ENCODE assay signal across 9 cellular contexts in the genomic region with DNA sequence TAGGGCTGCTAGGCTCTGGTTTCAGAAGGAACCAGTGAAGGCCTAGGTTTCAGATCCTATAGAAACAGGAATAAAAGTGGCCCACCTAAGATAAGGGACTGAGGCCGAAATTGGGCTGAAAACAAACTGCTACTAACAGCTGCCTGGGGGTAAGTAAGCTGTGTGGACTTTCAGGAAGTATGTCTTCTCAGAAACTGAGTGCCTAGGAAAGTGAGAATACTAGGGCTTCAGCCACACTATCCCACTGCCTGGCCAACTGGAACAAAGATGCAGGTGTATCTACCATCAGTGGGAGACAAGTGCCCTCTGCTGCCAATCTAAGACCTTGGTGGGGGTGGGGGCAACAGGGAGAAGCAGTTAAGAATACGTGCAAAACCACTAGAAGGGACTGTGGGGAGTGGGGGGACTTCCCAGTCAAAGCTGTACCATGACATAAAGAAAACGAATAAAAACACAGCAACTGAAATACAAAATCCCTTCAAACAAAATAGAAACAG.
DNase-seq lines count a peak whose midpoint lies in the region; ATAC-seq and TF ChIP-seq lines count a peak whose summit lies in the region.
"Had no signal": no experiment of that assay in that cellular context is flagged by ENCODE, and none has a peak within 500 bp of the region (broad histone marks: within the 10 kb centered on the region; RNA-seq: fewer than 3 reads in every experiment).

No MANE protein-coding gene starts in this region.

- peaks cover 2% of the 10 kb centered on the region for H3K27me3 Mint-ChIP-seq in activated T-helper 1 cell treated with anti-CD3 and anti-CD28 coated beads, Interleukin-12 subunit alpha, Interleukin-12 subunit beta, Interleukin-2, Interleukin-4 antibody, amounts not matched to agents 30 ng/mL and 10 ng/mL and 1 ng/mL, durations not matched to agents 14 hours and 24 hours and 36 hours (ENCODE audit: insufficient read depth)

- H3K4me3 Mint-ChIP-seq in activated T-helper 1 cell treated with anti-CD3 and anti-CD28 coated beads, Interleukin-12 subunit alpha, Interleukin-12 subunit beta, Interleukin-2, Interleukin-4 antibody, amounts not matched to agents 30 ng/mL and 10 ng/mL and 1 ng/mL, durations not matched to agents 14 hours and 24 hours and 36 hours = peak overlapping the region; percentile 50

- H3K27ac Mint-ChIP-seq in activated T-helper 1 cell treated with anti-CD3 and anti-CD28 coated beads, Interleukin-12 subunit alpha, Interleukin-12 subunit beta, Interleukin-2, Interleukin-4 antibody, amounts not matched to agents 30 ng/mL and 10 ng/mL and 1 ng/mL, durations not matched to agents 14 hours and 24 hours and 36 hours = peak overlapping the region; percentile 77

- DNase-seq in activated T-helper 1 cell treated with anti-CD3 and anti-CD28 coated beads, Interleukin-12 subunit alpha, Interleukin-12 subunit beta, Interleukin-2, Interleukin-4 antibody, amounts not matched to agents 30 ng/mL and 10 ng/mL and 1 ng/mL, durations not matched to agents 14 hours and 24 hours and 36 hours (ENCODE audit: low spot score) = peak; percentile 60
- DNase-seq in stimulated activated CD4-positive, alpha-beta T cell treated with anti-CD3 and anti-CD28 coated beads, TNF-alpha, amount 100 ng/mL, for 4 hours (ENCODE audit: low read depth in 3 of 3) = peak; percentile 18 to 34 (median 23)
- no peak for DNase-seq in NCI-H526 treated with DMSO at 0.1 percent for 48 hours (lab: John Stamatoyannopoulos, UW)
- DNase-seq in ovary = no peak
- no peak for DNase-seq in SW480 (ENCODE audit: low spot score)

- no peaks in the 10 kb centered on the region for H3K36me3 ChIP-seq in KOPT-K1 (ENCODE audit: insufficient read depth, low read length)
- no peaks in the 10 kb centered on the region for H3K36me3 ChIP-seq in ovary

- H3K4me3 ChIP-seq in GM08714 (ENCODE audit: low read length) = peak overlapping the region; percentile 49; the same call in 1 of the 2 replicates
- H3K4me3 ChIP-seq in ovary = no peak overlapping the region
- H3K4me3 ChIP-seq: skin epidermis had no signal

- TF ChIP-seq EP300 in ovary (IDR thresholded peaks at IDR 0.05) = no peak

- intact Hi-C loops in activated T-helper 1 cell treated with anti-CD3 and anti-CD28 coated beads, Interleukin-12 subunit alpha, Interleukin-12 subunit beta, Interleukin-2, Interleukin-4 antibody, amounts not matched to agents 30 ng/mL and 10 ng/mL and 1 ng/mL, durations not matched to agents 14 hours and 24 hours and 36 hours (cut with micrococcal nuclease) = loop anchor here (1.0 to 2.0 kb wide), 5 partner anchors 23 to 180 kb away; a partner anchor contains a TSS
- intact Hi-C loops in ovary (cut with DNase I) = no loop called here

- WGBS in ovary, 3 donors = 85 to 88% (median 87%) methylated on average over 3 of the region's 3 CpGs

- TF ChIP-seq CTCF in ovary (IDR thresholded peaks at IDR 0.05) = no peak

- no peak for TF ChIP-seq POLR2A in ovary (IDR thresholded peaks at IDR 0.05)

- H3K27me3 ChIP-seq in ovary = no peaks in the 10 kb centered on the region

- peak; percentile 91 for ATAC-seq in GM21528 (IDR thresholded peaks at IDR 0.05; ENCODE audit: low FRiP score, unreplicated experiment)

- H3K9me3 Mint-ChIP-seq in activated T-helper 1 cell treated with anti-CD3 and anti-CD28 coated beads, Interleukin-12 subunit alpha, Interleukin-12 subunit beta, Interleukin-2, Interleukin-4 antibody, amounts not matched to agents 30 ng/mL and 10 ng/mL and 1 ng/mL, durations not matched to agents 14 hours and 24 hours and 36 hours = no peaks in the 10 kb centered on the region

- H3K4me1 Mint-ChIP-seq in activated T-helper 1 cell treated with anti-CD3 and anti-CD28 coated beads, Interleukin-12 subunit alpha, Interleukin-12 subunit beta, Interleukin-2, Interleukin-4 antibody, amounts not matched to agents 30 ng/mL and 10 ng/mL and 1 ng/mL, durations not matched to agents 14 hours and 24 hours and 36 hours (ENCODE audit: low read depth) = peaks cover 48% of the 10 kb centered on the region

- H3K36me3 Mint-ChIP-seq in activated T-helper 1 cell treated with anti-CD3 and anti-CD28 coated beads, Interleukin-12 subunit alpha, Interleukin-12 subunit beta, Interleukin-2, Interleukin-4 antibody, amounts not matched to agents 30 ng/mL and 10 ng/mL and 1 ng/mL, durations not matched to agents 14 hours and 24 hours and 36 hours (ENCODE audit: low read depth) = peaks cover 6% of the 10 kb centered on the region

- H3K9me3 ChIP-seq in KOPT-K1 (ENCODE audit: insufficient read depth, low read length, poor library complexity, severe bottlenecking) = no peaks in the 10 kb centered on the region
- no peaks in the 10 kb centered on the region for H3K9me3 ChIP-seq in ovary

- H3K4me1 ChIP-seq in ovary (ENCODE audit: insufficient read depth) = peaks cover 11% of the 10 kb centered on the region

- peak overlapping the region; percentile 54 for H3K27ac ChIP-seq in KOPT-K1 (ENCODE audit: low read depth, low read length, poor library complexity, severe bottlenecking)
- H3K27ac ChIP-seq in ovary = no peak overlapping the region

Comparison
In these comparisons a context has a peak if more than half of its experiments do, and no peak if none do; other contexts are left out.
1. DNase-seq: peak in activated T-helper 1 cell treated with anti-CD3 and anti-CD28 coated beads, Interleukin-12 subunit alpha, Interleukin-12 subunit beta, Interleukin-2, Interleukin-4 antibody, amounts not matched to agents 30 ng/mL and 10 ng/mL and 1 ng/mL, durations not matched to agents 14 hours and 24 hours and 36 hours (single experiment) and stimulated activated CD4-positive, alpha-beta T cell treated with anti-CD3 and anti-CD28 coated beads, TNF-alpha, amount 100 ng/mL, for 4 hours (3 of 3); none in NCI-H526 treated with DMSO at 0.1 percent for 48 hours (single experiment), ovary (0 of 5) and SW480 (single experiment).